14 cellular contexts compared by ENCODE assay signal in the genomic region with DNA sequence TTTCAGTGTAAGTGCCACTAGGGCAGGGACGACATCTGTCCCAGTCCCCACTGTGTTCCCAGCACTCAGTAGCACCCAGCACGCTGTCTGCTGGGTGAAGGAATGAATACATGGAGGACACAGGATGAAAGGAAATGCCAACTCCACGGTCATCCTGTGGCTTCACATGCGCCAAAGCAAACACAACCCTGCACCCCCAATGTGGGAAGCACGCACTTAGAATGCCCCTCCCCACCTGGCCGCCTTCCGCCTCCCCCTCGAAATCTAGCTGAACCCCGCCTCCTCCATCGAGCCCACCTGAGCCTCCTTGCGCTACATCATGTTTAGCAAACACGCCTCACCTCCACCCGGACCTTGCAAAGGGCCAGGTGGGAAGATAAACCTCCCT. TPM values are rescaled to one million over a fixed set of nuclear protein-coding genes. Genes with fewer than 3 reads are reported as not detected.
A peak's percentile ranks its signal among the peaks of the same experiment; 100 is the strongest.
DNase-seq lines count a peak whose midpoint lies in the region; ATAC-seq, FAIRE-seq and TF ChIP-seq lines count a peak whose summit lies in the region.
"Had no signal": no experiment of that assay in that cellular context is flagged by ENCODE, and none has a peak within 500 bp of the region (broad histone marks: within the 10 kb centered on the region; RNA-seq: fewer than 3 reads in every experiment).

No MANE protein-coding gene starts in this region.

- H2AK5ac ChIP-seq in IMR-90 (ENCODE audit: low read depth, low read length) (peak overlapping the region; percentile 57), H1 (ENCODE audit: low read depth, low read length) (no peak overlapping the region)

- POLR2A ChIA-PET in IMR-90 (lab: Charles Lee; ENCODE audit: unreplicated experiment) (no interaction called here), H1 (lab: Charles Lee; ENCODE audit: partially characterized antibody) (interaction anchor here (1.2 kb wide), 1 partner anchor 12 kb away, joined by 3 read pairs; no protein-coding TSS in a partner anchor)

- no peaks in the 10 kb centered on the region for H3K79me2 ChIP-seq in H1 (ENCODE audit: control insufficient read depth in 1 of 2, insufficient read depth in 2 of 2, low read length in 2 of 2)

- no TSS peak for BruUV-seq in IMR-90 (replicated peaks; lab: Mats Ljungman, UMichigan)

- H3K36me3 ChIP-seq in IMR-90 (ENCODE audit: control insufficient read depth, insufficient read depth, low read length): peaks cover 2% of the 10 kb centered on the region
- 0 out of 8 replicates have a peak, but pooled peaks cover 0 to 3% (median 0%) of the 10 kb centered on the region in 4 experiments for H3K36me3 ChIP-seq in H1 (ENCODE audit: control insufficient read depth in 2 of 4, insufficient read depth in 4 of 4, low read length in 3 of 4)
- H3K36me3 ChIP-seq: cardiac muscle cell had no signal

- H2BK5ac ChIP-seq in IMR-90 (ENCODE audit: low read depth, low read length, poor library complexity, severe bottlenecking) (no peak overlapping the region), H1 (ENCODE audit: low read depth, low read length) (0 out of 2 replicates have a peak overlapping the region, but pooled peaks have one; percentile 88)

- H3K4ac ChIP-seq in IMR-90 (ENCODE audit: low read depth, low read length): peak overlapping the region; percentile 67
- H3K4ac ChIP-seq in H1 (replicated peaks; ENCODE audit: insufficient read length, low read depth, low read length): no peak overlapping the region

- peaks cover 7 to 53% of the 10 kb centered on the region in 2 experiments for H3K79me1 ChIP-seq in IMR-90 (ENCODE audit: low read depth in 1 of 2, low read length in 2 of 2)
- peaks cover 2% of the 10 kb centered on the region for H3K79me1 ChIP-seq in H1 (ENCODE audit: low read depth, low read length)

- H3K9me1 ChIP-seq in IMR-90 (ENCODE audit: insufficient read depth, low read length): peaks cover 26% of the 10 kb centered on the region; the same call in 1 of the 2 replicates

- TF ChIP-seq EP300 in H1 (IDR thresholded peaks at IDR 0.05; ENCODE audit: borderline replicate concordance in 1 of 2, low read depth in 2 of 2, low read length in 2 of 2): no peak

- no peak overlapping the region for H3K4me3 ChIP-seq in IMR-90 (ENCODE audit: insufficient read depth, low read depth, low read length)
- H3K4me3 ChIP-seq in H1 (ENCODE audit: extremely low read depth in 1 of 4, insufficient read depth in 2 of 4, low read depth in 3 of 4, low read length in 4 of 4): no peak overlapping the region
- H3K4me3 ChIP-seq: cardiac muscle cell had no signal

- H3K23me2 ChIP-seq in H1 (ENCODE audit: low read depth, low read length): no peaks in the 10 kb centered on the region

- peak overlapping the region; percentile 40 for H2BK20ac ChIP-seq in IMR-90 (ENCODE audit: low read depth, low read length)
- H2BK20ac ChIP-seq in H1 (ENCODE audit: low read length): no peak overlapping the region

- H3K23ac ChIP-seq in IMR-90 (ENCODE audit: low read depth, low read length): no peak overlapping the region
- no peak overlapping the region for H3K23ac ChIP-seq in H1 (ENCODE audit: insufficient read length)

- H3K27ac ChIP-seq in IMR-90 (ENCODE audit: insufficient read depth, low read length) (no peak overlapping the region; the same call in 1 of the 2 replicates), H1 (ENCODE audit: low read depth, low read length) (no peak overlapping the region)
- H3K27ac ChIP-seq: cardiac muscle cell, VCaP had no signal

- no peaks in the 10 kb centered on the region for H3K9me3 Mint-ChIP-seq in stimulated activated effector memory CD8-positive, alpha-beta T cell treated with anti-CD3 and anti-CD28 coated beads, Interleukin-12 subunit alpha, Interleukin-12 subunit beta, amount 100 ng/mL, for 72 hours
- H3K9me3 Mint-ChIP-seq: effector memory CD8-positive, alpha-beta T cell had no signal

- H4K5ac ChIP-seq in IMR-90 (ENCODE audit: low read depth, low read length) (no peak overlapping the region; the same call in 1 of the 2 replicates), H1 (ENCODE audit: insufficient read length, low read depth, low read length) (no peak overlapping the region)

- peak overlapping the region; percentile 85; the same call in 1 of the 3 replicates for H2BK15ac ChIP-seq in IMR-90 (ENCODE audit: low read depth, low read length)
- no peak overlapping the region for H2BK15ac ChIP-seq in H1 (ENCODE audit: low read length)

- H4K91ac ChIP-seq in IMR-90 (ENCODE audit: insufficient read depth, low read depth, low read length) (0 out of 2 replicates have a peak overlapping the region, but pooled peaks have one; percentile 50), H1 (replicated peaks; ENCODE audit: insufficient read length, low read length) (no peak overlapping the region)

- peaks cover 26% of the 10 kb centered on the region for H3K4me1 ChIP-seq in IMR-90 (ENCODE audit: control insufficient read depth, insufficient read depth, low read length)
- H3K4me1 ChIP-seq in H1 (replicated peaks in 1 of 4; ENCODE audit: control insufficient read depth in 3 of 4, insufficient read depth in 4 of 4, low read length in 3 of 4): peaks cover 0 to 3% (median 0%) of the 10 kb centered on the region in 4 experiments; a peak in 2 of 7 replicates

- H3K4me2 ChIP-seq in IMR-90 (ENCODE audit: low read depth, low read length) (no peak overlapping the region), H1 (ENCODE audit: insufficient read depth in 1 of 2, low read depth in 2 of 2, low read length in 2 of 2) (no peak overlapping the region)

- TF ChIP-seq RAD21 in IMR-90 (IDR thresholded peaks at IDR 0.05; ENCODE audit: low read length) (no peak), H1 (IDR thresholded peaks at IDR 0.05 in 1 of 2, conservative IDR thresholded peaks at IDR 0.05 in 1 of 2; ENCODE audit: low read depth in 2 of 2, low read length in 2 of 2) (no peak)

- H2AFZ ChIP-seq in IMR-90 (replicated peaks; ENCODE audit: low read length, poor library complexity) (no peak overlapping the region), H1 (ENCODE audit: low read length) (no peak overlapping the region)

- H3K14ac ChIP-seq in IMR-90 (replicated peaks; ENCODE audit: low read depth, low read length): peak overlapping the region; percentile 43
- H3K14ac ChIP-seq in H1 (ENCODE audit: insufficient read length): no peak overlapping the region

- H2BK120ac ChIP-seq in IMR-90 (ENCODE audit: low read depth, low read length): peak overlapping the region; percentile 65
- H2BK120ac ChIP-seq in H1 (replicated peaks; ENCODE audit: low read depth, low read length): no peak overlapping the region

- peak; percentile 98 for DNase-seq in DMS53 (lab: John Stamatoyannopoulos, UW)
- DNase-seq in DMS53 treated with DMSO at 0.1 percent for 48 hours (lab: John Stamatoyannopoulos, UW; ENCODE audit: unreplicated experiment): no peak
- no peak for DNase-seq in IMR-90
- no peak for DNase-seq in H1 (ENCODE audit: low read depth in 1 of 2, low spot score in 2 of 2)
- DNase-seq in stimulated activated effector memory CD8-positive, alpha-beta T cell treated with anti-CD3 and anti-CD28 coated beads, Interleukin-12 subunit alpha, Interleukin-12 subunit beta, amount 100 ng/mL, for 72 hours (ENCODE audit: low spot score in 2 of 2): no peak
- DNase-seq in GM13976 (ENCODE audit: low spot score): no peak
- no peak for DNase-seq in COR-L47 (lab: John Stamatoyannopoulos, UW)
- DNase-seq: 8988T; activated naive CD4-positive, alpha-beta T cell treated with anti-CD3 and anti-CD28 coated beads, Interleukin-2, amount 50 U/mL, for 16 hours; effector memory CD8-positive, alpha-beta T cell had no signal

- dilution Hi-C loops in IMR-90 (cut with HindIII; ENCODE audit: low sequenced_read_pairs, unreplicated experiment): no loop called here

- H2BK12ac ChIP-seq in H1 (ENCODE audit: low read depth, low read length): no peak overlapping the region

- H3K9me3 ChIP-seq in IMR-90 (ENCODE audit: control insufficient read depth, insufficient read depth, low read length) (no peaks in the 10 kb centered on the region), H1 (ENCODE audit: insufficient read depth in 2 of 2, low read depth in 1 of 2, low read length in 1 of 2) (no peaks in the 10 kb centered on the region)

- H3K27me3 ChIP-seq in IMR-90 (ENCODE audit: control insufficient read depth, insufficient read depth, low read length): no peaks in the 10 kb centered on the region
- no peaks in the 10 kb centered on the region for H3K27me3 ChIP-seq in H1 (replicated peaks in 1 of 4; ENCODE audit: control insufficient read depth in 3 of 4, extremely low read depth in 1 of 4, insufficient read depth in 3 of 4, low read length in 3 of 4)
- H3K27me3 ChIP-seq: cardiac muscle cell had no signal

- in situ Hi-C loops in IMR-90 (cut with MboI; ENCODE audit: low sequenced_read_pairs) (no loop called here), GM13976 (cut with MboI; ENCODE audit: low sequenced_read_pairs, unreplicated experiment) (no loop called here)

- no peak for TF ChIP-seq CTCF in IMR-90 (conservative IDR thresholded peaks at IDR 0.05; ENCODE audit: low read depth, low read length)
- no peak for TF ChIP-seq CTCF in H1 (IDR thresholded peaks at IDR 0.05; ENCODE audit: control extremely low read depth in 1 of 3, insufficient read depth in 1 of 3, low read depth in 1 of 3, low read length in 3 of 3)
- TF ChIP-seq CTCF in GM13976 (IDR thresholded peaks at IDR 0.05; ENCODE audit: borderline replicate concordance, control extremely low read depth, extremely low read depth, insufficient read depth, missing control alignments): no peak

- peaks cover 37% of the 10 kb centered on the region for H3K4me1 Mint-ChIP-seq in stimulated activated effector memory CD8-positive, alpha-beta T cell treated with anti-CD3 and anti-CD28 coated beads, Interleukin-12 subunit alpha, Interleukin-12 subunit beta, amount 100 ng/mL, for 72 hours

- H3K4me3 Mint-ChIP-seq in stimulated activated effector memory CD8-positive, alpha-beta T cell treated with anti-CD3 and anti-CD28 coated beads, Interleukin-12 subunit alpha, Interleukin-12 subunit beta, amount 100 ng/mL, for 72 hours: peak overlapping the region; percentile 13
- H3K4me3 Mint-ChIP-seq: effector memory CD8-positive, alpha-beta T cell had no signal

- TF ChIP-seq POLR2A in IMR-90 (IDR thresholded peaks at IDR 0.05; ENCODE audit: low read depth, low read length) (no peak), H1 (IDR thresholded peaks at IDR 0.05; ENCODE audit: control extremely low read depth in 1 of 2, low read depth in 2 of 2, low read length in 2 of 2) (no peak)

- peak overlapping the region; percentile 79 for H2AK9ac ChIP-seq in IMR-90 (replicated peaks; ENCODE audit: low read depth, low read length, poor library complexity)

- H3K18ac ChIP-seq in IMR-90 (ENCODE audit: low read depth, low read length) (peak overlapping the region; percentile 42; the same call in 1 of the 2 replicates), H1 (ENCODE audit: extremely low read depth, low read length) (peak overlapping the region; percentile 32; the same call in 1 of the 2 replicates)

- WGBS in IMR-90 (ENCODE audit: extremely low coverage in 2 of 2, insufficient read length in 1 of 2), 2 experiments: 89% methylated on average over 3 of the region's 13 CpGs; no CpG with 5 or more reads in 1 of the 2 experiments
- 91% methylated on average over 9 of the region's 13 CpGs; no CpG with 5 or more reads in 1 of the 2 experiments for WGBS in H1 (ENCODE audit: extremely low coverage in 1 of 2, insufficient coverage in 1 of 2, insufficient read length in 1 of 2, insufficient replicate concordance in 2 of 2, low coverage in 1 of 2, low lambda C conversion rate in 2 of 2, missing lambda C conversion rate in 1 of 2), 2 experiments

- ATAC-seq in IMR-90 (ENCODE audit: low read depth): no peak
- no peak for ATAC-seq in stimulated activated effector memory CD8-positive, alpha-beta T cell treated with anti-CD3 and anti-CD28 coated beads, Interleukin-12 subunit alpha, Interleukin-12 subunit beta, amount 100 ng/mL, for 72 hours
- ATAC-seq in GM18519 (IDR thresholded peaks at IDR 0.05; ENCODE audit: low FRiP score, unreplicated experiment): no peak
- ATAC-seq: effector memory CD8-positive, alpha-beta T cell had no signal

- CTCF ChIA-PET in IMR-90 (lab: Yijun Ruan, JAX) (no interaction called here), H1 (lab: Charles Lee; ENCODE audit: partially characterized antibody) (interaction anchor here (0.6 to 1.7 kb wide), 5 partner anchors 13 to 1166 kb away, joined by 3 to 5 read pairs (median 3); no protein-coding TSS in a partner anchor)

- intact Hi-C loops in IMR-90 (cut with micrococcal nuclease): no loop called here

- H3K9ac ChIP-seq in IMR-90 (ENCODE audit: low read depth, low read length) (no peak overlapping the region), H1 (replicated peaks in 1 of 4; ENCODE audit: extremely low read depth in 1 of 4, low read depth in 3 of 4, low read length in 3 of 4) (no peak overlapping the region)

- H4K8ac ChIP-seq in IMR-90 (ENCODE audit: low read depth in 2 of 2, low read length in 2 of 2): peak overlapping the region in 1 of 2 experiments; percentile 87; a peak in 2 of 4 replicates
- H4K8ac ChIP-seq in H1 (ENCODE audit: extremely low read depth, insufficient read depth, low read length): no peak overlapping the region

- H3K27ac Mint-ChIP-seq in stimulated activated effector memory CD8-positive, alpha-beta T cell treated with anti-CD3 and anti-CD28 coated beads, Interleukin-12 subunit alpha, Interleukin-12 subunit beta, amount 100 ng/mL, for 72 hours: peak overlapping the region; percentile 46

- no peak overlapping the region for H3K56ac ChIP-seq in IMR-90 (ENCODE audit: extremely low read depth, insufficient read depth, low read length)
- no peak overlapping the region for H3K56ac ChIP-seq in H1 (replicated peaks; ENCODE audit: insufficient read length, low read depth, low read length)

- H4K20me1 ChIP-seq in IMR-90 (ENCODE audit: insufficient read depth, low read length) (peaks cover 6% of the 10 kb centered on the region; the same call in 1 of the 2 replicates), H1 (replicated peaks in 1 of 2; ENCODE audit: control insufficient read depth in 1 of 2, insufficient read depth in 2 of 2, low read length in 2 of 2) (no peaks in the 10 kb centered on the region)

- H3K36me3 Mint-ChIP-seq in stimulated activated effector memory CD8-positive, alpha-beta T cell treated with anti-CD3 and anti-CD28 coated beads, Interleukin-12 subunit alpha, Interleukin-12 subunit beta, amount 100 ng/mL, for 72 hours: peaks cover 17% of the 10 kb centered on the region

- FAIRE-seq in H1 (lab: Jason Lieb, UNC): no peak
- FAIRE-seq: frontal cortex had no signal

RNA-seq across cellular contexts. Expression of a gene that starts 33.9 kb away (rescaled TPM):
- 16.4 and 17.4 TPM in 2 replicates for total RNA-seq in IMR-90 (2012; rRNA removed)
- polyA plus RNA-seq in IMR-90 (2012; rRNA removed) (46.1 and 50.4 TPM in 2 replicates), H1 (2011; rRNA removed) (45.1 and 61.8 TPM in 2 replicates)
- polyA plus RNA-seq in IMR-90 (2012; cell fraction: cytosol; rRNA removed): 52.5 and 55.2 TPM in 2 replicates
- polyA plus RNA-seq in IMR-90 (2012; cell fraction: nucleus; rRNA removed; ENCODE audit: low replicate concordance): 83.7 and 123 TPM in 2 replicates
- 50.5 and 52.9 TPM in 2 replicates for total RNA-seq in H1 (2021; fragmentation: NEBNext Ultra II Directional; extraction: Animal tissue kit (Norgen Biotek cat#: 25700))
- 42.3 TPM for polyA plus RNA-seq in H1 (2011; cell fraction: cytosol; rRNA removed)
- 128 TPM for polyA plus RNA-seq in H1 (2011; cell fraction: nucleus; rRNA removed)
- 29.0 to 39.1 TPM (median 33.5 TPM) in 4 replicates for polyA plus RNA-seq in H1 (2012, experiment 1 of 2)
- 22.5 TPM for polyA plus RNA-seq in H1 (2012, experiment 2 of 2)
- 38.2 TPM for polyA plus RNA-seq in H1 (2013, experiment 1 of 2)
- 35.0 TPM for polyA plus RNA-seq in H1 (2013, experiment 2 of 2)
- 92.2 and 116 TPM in 2 replicates for polyA minus RNA-seq in H1 (2011; rRNA and poly(A)+ RNA removed)
- 37.3 TPM for polyA minus RNA-seq in H1 (2011; cell fraction: cytosol; rRNA and poly(A)+ RNA removed)
- polyA minus RNA-seq in H1 (2011; cell fraction: nucleus; rRNA and poly(A)+ RNA removed): 53.5 TPM
